ENCODE assay signal across 15 cellular contexts in the genomic region with DNA sequence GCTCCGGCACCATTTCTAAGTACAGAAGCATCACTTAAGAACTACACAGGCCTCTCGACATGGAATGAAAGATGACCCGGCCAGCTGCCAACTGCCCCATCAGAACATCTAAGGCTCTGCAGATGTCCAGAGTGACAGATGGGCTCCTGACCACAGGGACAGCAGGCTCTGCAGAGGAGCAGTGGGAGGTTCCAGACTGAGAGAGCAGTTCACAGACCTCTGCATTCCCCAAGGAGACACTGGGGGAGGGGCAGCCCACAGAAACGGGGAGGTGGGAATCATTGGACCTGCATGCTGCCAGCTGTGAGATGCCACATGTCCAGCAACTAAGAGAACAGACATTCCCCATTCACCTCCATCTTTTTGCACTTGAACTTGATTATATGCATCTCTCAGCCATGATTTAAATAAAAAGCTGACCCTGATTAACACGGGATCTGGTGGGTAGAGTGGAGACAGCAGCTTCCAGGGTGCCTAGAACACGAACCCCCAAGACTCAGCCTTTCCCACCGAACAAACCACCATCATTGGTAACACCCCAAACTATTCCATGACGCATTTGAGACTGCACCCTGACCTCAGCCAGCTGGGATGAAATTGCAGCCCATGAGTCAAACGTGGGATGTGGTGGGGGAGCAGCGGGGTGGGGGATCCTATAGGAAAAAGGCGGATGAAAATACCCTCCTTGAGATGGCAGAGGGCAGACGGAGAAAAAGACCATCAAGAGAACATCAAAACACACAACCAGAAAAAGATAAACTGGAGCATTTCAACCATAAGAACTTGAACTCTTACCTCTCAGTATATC. TPM values are rescaled to one million over a fixed set of nuclear protein-coding genes. Genes with fewer than 3 reads are reported as not detected.
DNase-seq lines count a peak whose midpoint lies in the region; ATAC-seq and TF ChIP-seq lines count a peak whose summit lies in the region.
"Had no signal": no experiment of that assay in that cellular context is flagged by ENCODE, and none has a peak within 500 bp of the region (broad histone marks: within the 10 kb centered on the region; RNA-seq: fewer than 3 reads in every experiment).

No MANE protein-coding gene starts in this region.

- H3K4me3 ChIP-seq in Panc1 (ENCODE audit: low read depth in 2 of 2, low read length in 2 of 2) (no peak overlapping the region), fibroblast of mammary gland (ENCODE audit: control insufficient read depth, low read depth, low read length) (no peak overlapping the region)

- BruUV-seq in Panc1 (replicated peaks; lab: Mats Ljungman, UMichigan) = no TSS peak

- in situ Hi-C loops in Panc1 (cut with HindIII; ENCODE audit: low pct_unique_long_range_greater_than_20kb, low sequenced_read_pairs) = no loop called here

- H3K36me3 Mint-ChIP-seq in progenitor cell of endocrine pancreas (ENCODE audit: insufficient read depth) = peaks cover 8% of the 10 kb centered on the region

- peak overlapping the region; percentile 83 for H3K27ac Mint-ChIP-seq in progenitor cell of endocrine pancreas

- H3K4me1 ChIP-seq in Panc1 (ENCODE audit: control insufficient read depth, insufficient read depth, low read length) = peaks cover 80% of the 10 kb centered on the region

- TF ChIP-seq CTCF in Panc1 (IDR thresholded peaks at IDR 0.05) (no peak), fibroblast of mammary gland (conservative IDR thresholded peaks at IDR 0.05; ENCODE audit: control insufficient read depth, insufficient read depth, low read depth, low read length) (no peak), progenitor cell of endocrine pancreas (IDR thresholded peaks at IDR 0.05; ENCODE audit: unreplicated experiment) (no peak)

- no peak overlapping the region for H3K4me3 Mint-ChIP-seq in progenitor cell of endocrine pancreas (ENCODE audit: low read depth)

- POLR2A ChIA-PET in Panc1 (lab: Charles Lee) = no interaction called here

- peaks cover 11% of the 10 kb centered on the region for H3K9me3 Mint-ChIP-seq in progenitor cell of endocrine pancreas (ENCODE audit: low read depth)

- no peaks in the 10 kb centered on the region for H3K36me3 ChIP-seq in Panc1 (ENCODE audit: control insufficient read depth, insufficient read depth, low read length)

- CTCF ChIA-PET in Panc1 (lab: Charles Lee) = no interaction called here

- peaks cover 12% of the 10 kb centered on the region for H3K4me1 Mint-ChIP-seq in progenitor cell of endocrine pancreas (ENCODE audit: low read depth)

- H3K27ac ChIP-seq in Panc1 (ENCODE audit: low read length) = peak overlapping the region; percentile 96
- H3K27ac ChIP-seq: VCaP had no signal

- DNase-seq in Daoy (ENCODE audit: low read depth) (peak; percentile 82), Panc1 (ENCODE audit: low read depth, low spot score) (no peak), fibroblast of mammary gland (ENCODE audit: low read depth) (peak; percentile 96), progenitor cell of endocrine pancreas (ENCODE audit: low spot score, unreplicated experiment) (no peak), NCI-H510A (lab: John Stamatoyannopoulos, UW) (no peak), activated gamma-delta T cell (lab: John Stamatoyannopoulos, UW) (no peak), NOMO-1 (lab: John Stamatoyannopoulos, UW; ENCODE audit: unreplicated experiment in 2 of 2) (no peak)
- DNase-seq: activated naive CD4-positive, alpha-beta T cell treated with anti-CD3 and anti-CD28 coated beads, Interleukin-2, amount 50 U/mL, for 16 hours; DND-41; NCI-H774; stimulated activated CD4-positive, alpha-beta T cell treated with anti-CD3 and anti-CD28 coated beads, Interleukin-1b, Interleukin-23, amount 100 ng/mL, for 48 hours; trophoblast cell had no signal

- peak; percentile 48 for ATAC-seq in Panc1
- ATAC-seq in GM18867 (IDR thresholded peaks at IDR 0.05; ENCODE audit: unreplicated experiment) = no peak
- ATAC-seq: HepG2 had no signal

- intact Hi-C loops in Panc1 (cut with micrococcal nuclease; ENCODE audit: unreplicated experiment) = no loop called here

- H3K27me3 Mint-ChIP-seq in progenitor cell of endocrine pancreas = no peaks in the 10 kb centered on the region

- H3K9me3 ChIP-seq in Panc1 (ENCODE audit: control insufficient read depth, insufficient read depth, low read depth, low read length) = peaks cover 6% of the 10 kb centered on the region; the same call in 1 of the 2 replicates

- H3K27me3 ChIP-seq in Panc1 (ENCODE audit: control insufficient read depth, insufficient read depth, low read length) = no peaks in the 10 kb centered on the region

RNA-seq across cellular contexts. Expression of a gene that starts 47.2 kb away (rescaled TPM):
- 34.4 and 42.0 TPM in 2 replicates for total RNA-seq in Daoy (2014; rRNA removed; shearing (Covaris generic))
- total RNA-seq in Panc1 (2021; ENCODE audit: unreplicated experiment) (94.7 TPM), progenitor cell of endocrine pancreas (31.9 and 32.9 TPM in 2 replicates)
- 90.7 TPM for polyA plus RNA-seq in Panc1 (2012; ENCODE audit: insufficient read length)

Comparison
In these comparisons a context has a peak if more than half of its experiments do, and no peak if none do; other contexts are left out.
1. DNase-seq: peak in Daoy (single experiment) and fibroblast of mammary gland (single experiment); none in Panc1 (single experiment), progenitor cell of endocrine pancreas (single experiment), NCI-H510A (single experiment), activated gamma-delta T cell (single experiment) and NOMO-1 (0 of 2).